1 cellular context compared by ENCODE assay signal in the genomic region with DNA sequence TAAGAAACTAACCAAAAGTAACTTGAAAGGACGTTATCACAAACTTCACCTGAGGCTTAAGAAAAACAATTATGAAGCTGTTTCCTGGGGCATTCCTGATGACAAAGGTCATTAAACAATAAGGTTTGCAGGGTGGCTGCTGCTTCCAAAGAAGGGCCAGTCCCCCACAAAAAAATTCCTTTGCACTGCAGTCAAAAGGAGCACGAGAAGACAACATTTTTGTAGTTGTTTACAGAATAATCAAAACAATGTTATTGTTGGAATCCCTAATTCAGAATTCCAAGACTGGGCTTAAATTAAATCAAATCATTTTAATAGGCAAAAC.
TF ChIP-seq lines count a peak whose summit lies in the region.

No MANE protein-coding gene starts in this region.

TF ChIP-seq in K562, 482 proteins besides CTCF, POLR2A, EP300 and RAD21 (continued from another document and continues in another):
- TF ChIP-seq, protein P1, sequence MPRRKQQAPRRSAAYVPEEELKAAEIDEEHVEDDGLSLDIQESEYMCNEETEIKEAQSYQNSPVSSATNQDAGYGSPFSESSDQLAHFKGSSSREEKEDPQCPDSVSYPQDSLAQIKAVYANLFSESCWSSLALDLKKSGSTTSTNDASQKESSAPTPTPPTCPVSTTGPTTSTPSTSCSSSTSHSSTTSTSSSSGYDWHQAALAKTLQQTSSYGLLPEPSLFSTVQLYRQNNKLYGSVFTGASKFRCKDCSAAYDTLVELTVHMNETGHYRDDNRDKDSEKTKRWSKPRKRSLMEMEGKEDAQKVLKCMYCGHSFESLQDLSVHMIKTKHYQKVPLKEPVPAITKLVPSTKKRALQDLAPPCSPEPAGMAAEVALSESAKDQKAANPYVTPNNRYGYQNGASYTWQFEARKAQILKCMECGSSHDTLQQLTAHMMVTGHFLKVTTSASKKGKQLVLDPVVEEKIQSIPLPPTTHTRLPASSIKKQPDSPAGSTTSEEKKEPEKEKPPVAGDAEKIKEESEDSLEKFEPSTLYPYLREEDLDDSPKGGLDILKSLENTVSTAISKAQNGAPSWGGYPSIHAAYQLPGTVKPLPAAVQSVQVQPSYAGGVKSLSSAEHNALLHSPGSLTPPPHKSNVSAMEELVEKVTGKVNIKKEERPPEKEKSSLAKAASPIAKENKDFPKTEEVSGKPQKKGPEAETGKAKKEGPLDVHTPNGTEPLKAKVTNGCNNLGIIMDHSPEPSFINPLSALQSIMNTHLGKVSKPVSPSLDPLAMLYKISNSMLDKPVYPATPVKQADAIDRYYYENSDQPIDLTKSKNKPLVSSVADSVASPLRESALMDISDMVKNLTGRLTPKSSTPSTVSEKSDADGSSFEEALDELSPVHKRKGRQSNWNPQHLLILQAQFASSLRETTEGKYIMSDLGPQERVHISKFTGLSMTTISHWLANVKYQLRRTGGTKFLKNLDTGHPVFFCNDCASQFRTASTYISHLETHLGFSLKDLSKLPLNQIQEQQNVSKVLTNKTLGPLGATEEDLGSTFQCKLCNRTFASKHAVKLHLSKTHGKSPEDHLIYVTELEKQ (CRISPR knock-in tag; IDR thresholded peaks at IDR 0.05): no peak
- TF ChIP-seq MAFG (tag; conservative IDR thresholded peaks at IDR 0.05): no peak
- no peak for TF ChIP-seq L3MBTL2 (IDR thresholded peaks at IDR 0.05)
- TF ChIP-seq RFX5 (IDR thresholded peaks at IDR 0.05; ENCODE audit: low read depth, low read length): no peak
- no peak for TF ChIP-seq MTA2 (IDR thresholded peaks at IDR 0.05; ENCODE audit: low read depth)
- TF ChIP-seq RNF2 (IDR thresholded peaks at IDR 0.05): no peak
- TF ChIP-seq MBD2 (IDR thresholded peaks at IDR 0.05; ENCODE audit: borderline replicate concordance, low read depth): no peak
- TF ChIP-seq ZNF280A (IDR thresholded peaks at IDR 0.05; ENCODE audit: low read depth, partially characterized antibody): no peak
- 0 out of 4 replicates have a peak, but pooled peaks of 1 of the 2 experiments have one; percentile 23 for TF ChIP-seq SRF (CRISPR knock-in tag; IDR thresholded peaks at IDR 0.05)
- TF ChIP-seq, protein P2, sequence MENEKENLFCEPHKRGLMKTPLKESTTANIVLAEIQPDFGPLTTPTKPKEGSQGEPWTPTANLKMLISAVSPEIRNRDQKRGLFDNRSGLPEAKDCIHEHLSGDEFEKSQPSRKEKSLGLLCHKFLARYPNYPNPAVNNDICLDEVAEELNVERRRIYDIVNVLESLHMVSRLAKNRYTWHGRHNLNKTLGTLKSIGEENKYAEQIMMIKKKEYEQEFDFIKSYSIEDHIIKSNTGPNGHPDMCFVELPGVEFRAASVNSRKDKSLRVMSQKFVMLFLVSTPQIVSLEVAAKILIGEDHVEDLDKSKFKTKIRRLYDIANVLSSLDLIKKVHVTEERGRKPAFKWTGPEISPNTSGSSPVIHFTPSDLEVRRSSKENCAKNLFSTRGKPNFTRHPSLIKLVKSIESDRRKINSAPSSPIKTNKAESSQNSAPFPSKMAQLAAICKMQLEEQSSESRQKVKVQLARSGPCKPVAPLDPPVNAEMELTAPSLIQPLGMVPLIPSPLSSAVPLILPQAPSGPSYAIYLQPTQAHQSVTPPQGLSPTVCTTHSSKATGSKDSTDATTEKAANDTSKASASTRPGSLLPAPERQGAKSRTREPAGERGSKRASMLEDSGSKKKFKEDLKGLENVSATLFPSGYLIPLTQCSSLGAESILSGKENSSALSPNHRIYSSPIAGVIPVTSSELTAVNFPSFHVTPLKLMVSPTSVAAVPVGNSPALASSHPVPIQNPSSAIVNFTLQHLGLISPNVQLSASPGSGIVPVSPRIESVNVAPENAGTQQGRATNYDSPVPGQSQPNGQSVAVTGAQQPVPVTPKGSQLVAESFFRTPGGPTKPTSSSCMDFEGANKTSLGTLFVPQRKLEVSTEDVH (IDR thresholded peaks at IDR 0.05; ENCODE audit: low read depth, partially characterized antibody): peak; percentile 9
- TF ChIP-seq ZNF583 (CRISPR knock-in tag; IDR thresholded peaks at IDR 0.05): no peak
- no peak for TF ChIP-seq SMAD4 (CRISPR knock-in tag; conservative IDR thresholded peaks at IDR 0.05)
- TF ChIP-seq FOXA3 (CRISPR knock-in tag; conservative IDR thresholded peaks at IDR 0.05 in 1 of 2, IDR thresholded peaks at IDR 0.05 in 1 of 2): no peak
- no peak for TF ChIP-seq PKNOX1 (IDR thresholded peaks at IDR 0.05)
- no peak for TF ChIP-seq BRF1 (IDR thresholded peaks at IDR 0.05; ENCODE audit: borderline replicate concordance, extremely low read depth, insufficient read length)
- no peak for TF ChIP-seq GTF2F1 (IDR thresholded peaks at IDR 0.05; ENCODE audit: low read depth, low read length)
- TF ChIP-seq RBFOX2 (IDR thresholded peaks at IDR 0.05; ENCODE audit: low read depth, low read length): no peak
- TF ChIP-seq TGIF2 (CRISPR knock-in tag; IDR thresholded peaks at IDR 0.05): no peak
- peak; percentile 26; the same call in 1 of the 2 replicates for TF ChIP-seq ZBTB40 (IDR thresholded peaks at IDR 0.05)
- TF ChIP-seq ZBTB40 (CRISPR knock-in tag; IDR thresholded peaks at IDR 0.05): no peak
- no peak for TF ChIP-seq KAT2B (IDR thresholded peaks at IDR 0.05; ENCODE audit: low read depth, low read length)
- no peak for TF ChIP-seq ZNF311 (CRISPR knock-in tag; IDR thresholded peaks at IDR 0.05)
- TF ChIP-seq CHAMP1 (IDR thresholded peaks at IDR 0.05): no peak
- TF ChIP-seq ZEB2 (IDR thresholded peaks at IDR 0.05): peak; percentile 50
- 0 out of 2 replicates have a peak, but pooled peaks have one; percentile 9 for TF ChIP-seq ZNF644 (tag; IDR thresholded peaks at IDR 0.05; ENCODE audit: low read depth)
- TF ChIP-seq, protein P3, sequence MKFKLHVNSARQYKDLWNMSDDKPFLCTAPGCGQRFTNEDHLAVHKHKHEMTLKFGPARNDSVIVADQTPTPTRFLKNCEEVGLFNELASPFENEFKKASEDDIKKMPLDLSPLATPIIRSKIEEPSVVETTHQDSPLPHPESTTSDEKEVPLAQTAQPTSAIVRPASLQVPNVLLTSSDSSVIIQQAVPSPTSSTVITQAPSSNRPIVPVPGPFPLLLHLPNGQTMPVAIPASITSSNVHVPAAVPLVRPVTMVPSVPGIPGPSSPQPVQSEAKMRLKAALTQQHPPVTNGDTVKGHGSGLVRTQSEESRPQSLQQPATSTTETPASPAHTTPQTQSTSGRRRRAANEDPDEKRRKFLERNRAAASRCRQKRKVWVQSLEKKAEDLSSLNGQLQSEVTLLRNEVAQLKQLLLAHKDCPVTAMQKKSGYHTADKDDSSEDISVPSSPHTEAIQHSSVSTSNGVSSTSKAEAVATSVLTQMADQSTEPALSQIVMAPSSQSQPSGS (CRISPR knock-in tag; IDR thresholded peaks at IDR 0.05): no peak
- TF ChIP-seq, protein P4, sequence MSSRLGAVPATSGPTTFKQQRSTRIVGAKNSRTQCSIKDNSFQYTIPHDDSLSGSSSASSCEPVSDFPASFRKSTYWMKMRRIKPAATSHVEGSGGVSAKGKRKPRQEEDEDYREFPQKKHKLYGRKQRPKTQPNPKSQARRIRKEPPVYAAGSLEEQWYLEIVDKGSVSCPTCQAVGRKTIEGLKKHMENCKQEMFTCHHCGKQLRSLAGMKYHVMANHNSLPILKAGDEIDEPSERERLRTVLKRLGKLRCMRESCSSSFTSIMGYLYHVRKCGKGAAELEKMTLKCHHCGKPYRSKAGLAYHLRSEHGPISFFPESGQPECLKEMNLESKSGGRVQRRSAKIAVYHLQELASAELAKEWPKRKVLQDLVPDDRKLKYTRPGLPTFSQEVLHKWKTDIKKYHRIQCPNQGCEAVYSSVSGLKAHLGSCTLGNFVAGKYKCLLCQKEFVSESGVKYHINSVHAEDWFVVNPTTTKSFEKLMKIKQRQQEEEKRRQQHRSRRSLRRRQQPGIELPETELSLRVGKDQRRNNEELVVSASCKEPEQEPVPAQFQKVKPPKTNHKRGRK (tag; IDR thresholded peaks at IDR 0.05): no peak
- no peak for TF ChIP-seq CREBBP (IDR thresholded peaks at IDR 0.05; ENCODE audit: low read depth, low read length)
